ENCODE assay signal across 10 cellular contexts in genomic region chr12:57739387-57739786, GRCh38. TPM values are rescaled to one million over a fixed set of nuclear protein-coding genes. Genes with fewer than 3 reads are reported as not detected.
DNase-seq lines count a peak whose midpoint lies in the region; ATAC-seq and TF ChIP-seq lines count a peak whose summit lies in the region.
"Had no signal": no experiment of that assay in that cellular context is flagged by ENCODE, and none has a peak within 500 bp of the region (broad histone marks: within the 10 kb centered on the region; RNA-seq: fewer than 3 reads in every experiment).

No MANE protein-coding gene starts in this region.

- no peaks in the 10 kb centered on the region for H3K9me2 ChIP-seq in Loucy (replicated peaks; ENCODE audit: low read depth, low read length)

- no peaks in the 10 kb centered on the region for H3K9me3 Mint-ChIP-seq in activated CD4-positive, alpha-beta T cell treated with anti-CD3 and anti-CD28 coated beads, Interleukin-2, amount 10 ng/mL, durations not matched to agents 7 days and 5 days
- H3K9me3 Mint-ChIP-seq in central memory CD8-positive, alpha-beta T cell = no peaks in the 10 kb centered on the region

- H3K27ac Mint-ChIP-seq in activated CD4-positive, alpha-beta T cell treated with anti-CD3 and anti-CD28 coated beads, Interleukin-2, amount 10 ng/mL, durations not matched to agents 7 days and 5 days = peak overlapping the region; percentile 78
- peak overlapping the region; percentile 94 for H3K27ac Mint-ChIP-seq in central memory CD8-positive, alpha-beta T cell (ENCODE audit: low read depth)

- H3K27me3 Mint-ChIP-seq in activated CD4-positive, alpha-beta T cell treated with anti-CD3 and anti-CD28 coated beads, Interleukin-2, amount 10 ng/mL, durations not matched to agents 7 days and 5 days = no peaks in the 10 kb centered on the region
- no peaks in the 10 kb centered on the region for H3K27me3 Mint-ChIP-seq in central memory CD8-positive, alpha-beta T cell

- H3K9ac ChIP-seq in Loucy (ENCODE audit: low read depth, low read length, poor library complexity, severe bottlenecking) = peak overlapping the region; percentile 75

- H3K27me3 ChIP-seq in Loucy (ENCODE audit: insufficient read depth, low read length, poor library complexity, severe bottlenecking) = no peaks in the 10 kb centered on the region

- no peak for ATAC-seq in central memory CD8-positive, alpha-beta T cell (replicated peaks; ENCODE audit: extremely low read depth, poor library complexity, severe bottlenecking)
- ATAC-seq in GM18519 (IDR thresholded peaks at IDR 0.05; ENCODE audit: low FRiP score, unreplicated experiment) = no peak
- ATAC-seq: Right ventricle myocardium inferior had no signal

- DNase-seq in activated CD4-positive, alpha-beta T cell treated with anti-CD3 and anti-CD28 coated beads, Interleukin-2, amount 10 ng/mL, durations not matched to agents 7 days and 5 days = no peak
- no peak for DNase-seq in activated CD4-positive, alpha-beta T cell treated with anti-CD3 and anti-CD28 coated beads for 1 hour
- no peak for DNase-seq in central memory CD8-positive, alpha-beta T cell (ENCODE audit: low spot score in 2 of 2)
- DNase-seq in occipital lobe (lab: John Stamatoyannopoulos, UW) = peak; percentile 26
- no peak for DNase-seq in NCI-H187 (lab: John Stamatoyannopoulos, UW)
- DNase-seq in H4 (ENCODE audit: low spot score) = no peak
- DNase-seq: midbrain had no signal

- peak overlapping the region; percentile 80 for H3K4me3 ChIP-seq in Loucy (ENCODE audit: low read length, poor library complexity, severe bottlenecking)

- peaks cover 71% of the 10 kb centered on the region for H3K79me2 ChIP-seq in Loucy (ENCODE audit: insufficient read depth, low read length)

- POLR2A ChIA-PET in activated CD4-positive, alpha-beta T cell treated with anti-CD3 and anti-CD28 coated beads, Interleukin-2, amount 10 ng/mL, durations not matched to agents 7 days and 5 days (lab: Charles Lee) = no interaction called here

- H3K4me3 Mint-ChIP-seq in activated CD4-positive, alpha-beta T cell treated with anti-CD3 and anti-CD28 coated beads, Interleukin-2, amount 10 ng/mL, durations not matched to agents 7 days and 5 days = peak overlapping the region; percentile 65
- H3K4me3 Mint-ChIP-seq in central memory CD8-positive, alpha-beta T cell = peak overlapping the region; percentile 83

- peaks cover 9% of the 10 kb centered on the region; the same call in 1 of the 2 replicates for H3K36me3 ChIP-seq in Loucy (ENCODE audit: insufficient read depth, low read length)

- H3K4me2 ChIP-seq in Loucy (ENCODE audit: low read depth, low read length, poor library complexity, severe bottlenecking) = peak overlapping the region; percentile 95

- H3K9me3 ChIP-seq in Loucy (ENCODE audit: insufficient read depth, low read depth, low read length) = no peaks in the 10 kb centered on the region

- CTCF ChIA-PET in activated CD4-positive, alpha-beta T cell treated with anti-CD3 and anti-CD28 coated beads, Interleukin-2, amount 10 ng/mL, durations not matched to agents 7 days and 5 days (lab: Charles Lee) = no interaction called here

- H4K20me1 ChIP-seq in Loucy (ENCODE audit: insufficient read depth, low read length, poor library complexity, severe bottlenecking) = peaks cover 48% of the 10 kb centered on the region

- H2AFZ ChIP-seq in Loucy (ENCODE audit: low read length) = no peak overlapping the region

- H3K36me3 Mint-ChIP-seq in activated CD4-positive, alpha-beta T cell treated with anti-CD3 and anti-CD28 coated beads, Interleukin-2, amount 10 ng/mL, durations not matched to agents 7 days and 5 days (ENCODE audit: low read depth) = peaks cover 35% of the 10 kb centered on the region
- peaks cover 27% of the 10 kb centered on the region for H3K36me3 Mint-ChIP-seq in central memory CD8-positive, alpha-beta T cell (ENCODE audit: insufficient read depth)

- peaks cover 29% of the 10 kb centered on the region for H3K4me1 ChIP-seq in Loucy (ENCODE audit: insufficient read depth, low read length, poor library complexity, severe bottlenecking)

- H3K4me1 Mint-ChIP-seq in activated CD4-positive, alpha-beta T cell treated with anti-CD3 and anti-CD28 coated beads, Interleukin-2, amount 10 ng/mL, durations not matched to agents 7 days and 5 days = peaks cover 44% of the 10 kb centered on the region
- H3K4me1 Mint-ChIP-seq in central memory CD8-positive, alpha-beta T cell = peaks cover 59% of the 10 kb centered on the region

- TF ChIP-seq CTCF in Loucy (conservative IDR thresholded peaks at IDR 0.05; ENCODE audit: low read length) = no peak

- no peaks in the 10 kb centered on the region for H3F3A ChIP-seq in Loucy (ENCODE audit: low read depth)

RNA-seq across cellular contexts. Expression of gene AGAP2, which starts 0.8 kb away (rescaled TPM):
- total RNA-seq in activated CD4-positive, alpha-beta T cell treated with anti-CD3 and anti-CD28 coated beads, Interleukin-2, amount 10 ng/mL, durations not matched to agents 7 days and 5 days = 10 to 100 TPM; 72.6 to 73.3 TPM
- 25.6 TPM for total RNA-seq in occipital lobe
- total RNA-seq in H4 (2014; rRNA removed; shearing (Covaris generic)) = 0.99 and 2.4 TPM in 2 replicates

RNA-seq across cellular contexts. Expression of gene TSPAN31, which starts 5.5 kb away (rescaled TPM):
- total RNA-seq in activated CD4-positive, alpha-beta T cell treated with anti-CD3 and anti-CD28 coated beads, Interleukin-2, amount 10 ng/mL, durations not matched to agents 7 days and 5 days = 10 to 100 TPM; 18.6 to 22.3 TPM
- 41.0 TPM for total RNA-seq in occipital lobe
- total RNA-seq in H4 (2014; rRNA removed; shearing (Covaris generic)) = 64.1 and 76.5 TPM in 2 replicates

RNA-seq across cellular contexts. Expression of gene CDK4, which starts 12.7 kb away (rescaled TPM):
- 100 to 1,000 TPM in 1 of 2 experiments, 10 to 100 TPM in 1; 84.4 to 104 TPM for total RNA-seq in activated CD4-positive, alpha-beta T cell treated with anti-CD3 and anti-CD28 coated beads, Interleukin-2, amount 10 ng/mL, durations not matched to agents 7 days and 5 days
- total RNA-seq in occipital lobe = 59.0 TPM
- total RNA-seq in H4 (2014; rRNA removed; shearing (Covaris generic)) = 298 and 323 TPM in 2 replicates

RNA-seq across cellular contexts. Expression of gene MARCHF9, which starts 15.5 kb away (rescaled TPM):
- 10 to 100 TPM; 23.7 to 27.2 TPM for total RNA-seq in activated CD4-positive, alpha-beta T cell treated with anti-CD3 and anti-CD28 coated beads, Interleukin-2, amount 10 ng/mL, durations not matched to agents 7 days and 5 days
- total RNA-seq in occipital lobe = 15.9 TPM
- 5.5 and 7.3 TPM in 2 replicates for total RNA-seq in H4 (2014; rRNA removed; shearing (Covaris generic))

RNA-seq across cellular contexts. Expression of gene CYP27B1, which starts 27.5 kb away (rescaled TPM):
- total RNA-seq in activated CD4-positive, alpha-beta T cell treated with anti-CD3 and anti-CD28 coated beads, Interleukin-2, amount 10 ng/mL, durations not matched to agents 7 days and 5 days = 1 to 10 TPM; 1.9 to 2.3 TPM
- not detected for total RNA-seq in occipital lobe
- total RNA-seq in H4 (2014; rRNA removed; shearing (Covaris generic)) = 0.48 TPM in 1 of 2 replicates, not detected in the other
